9 cellular contexts compared by ENCODE assay signal in genomic region chr13:112711528-112712265, GRCh38. TPM values are rescaled to one million over a fixed set of nuclear protein-coding genes. Genes with fewer than 3 reads are reported as not detected.
DNase-seq lines count a peak whose midpoint lies in the region; ATAC-seq and TF ChIP-seq lines count a peak whose summit lies in the region.
"Had no signal": no experiment of that assay in that cellular context is flagged by ENCODE, and none has a peak within 500 bp of the region (broad histone marks: within the 10 kb centered on the region; RNA-seq: fewer than 3 reads in every experiment).

No MANE protein-coding gene starts in this region.

- intact Hi-C loops in HCT116 (cut with micrococcal nuclease): loop anchor here (1.0 to 2.0 kb wide), 2 partner anchors 12 to 21 kb away; partner anchors contain the start of gene ATP11A

- CTCF ChIA-PET in HCT116 (lab: Charles Lee): no interaction called here

- H2AFZ ChIP-seq in HCT116 (ENCODE audit: low read depth, low read length, poor library complexity, severe bottlenecking): no peak overlapping the region

- peak overlapping the region; percentile 59 for H3K9ac ChIP-seq in HCT116 (ENCODE audit: low read length)
- H3K9ac ChIP-seq in stomach smooth muscle (ENCODE audit: low read length in 2 of 2): peak overlapping the region; percentile 62 to 68

- H3K27ac ChIP-seq in HCT116 (ENCODE audit: low read depth, low read length) (peak overlapping the region; percentile 87), coronary artery (peak overlapping the region; percentile 66 to 90), stomach smooth muscle (ENCODE audit: low read length) (peak overlapping the region; percentile 95)
- H3K27ac ChIP-seq in effector memory CD4-positive, alpha-beta T cell (ENCODE audit: insufficient read depth, low read length, poor library complexity, severe bottlenecking): no peak overlapping the region
- H3K27ac ChIP-seq: 22Rv1 had no signal

- no peaks in the 10 kb centered on the region for H4K20me1 ChIP-seq in HCT116 (ENCODE audit: insufficient read depth)

- TF ChIP-seq CTCF in HCT116 (IDR thresholded peaks at IDR 0.05 in 2 of 3, conservative IDR thresholded peaks at IDR 0.05 in 1 of 3; ENCODE audit: borderline replicate concordance in 1 of 3, insufficient read depth in 1 of 3, low read depth in 2 of 3, low read length in 2 of 3) (peak in 1 of 3 experiments; percentile 31; a peak in 2 of 6 replicates), coronary artery (IDR thresholded peaks at IDR 0.05) (no peak)

- H3K27me3 ChIP-seq in HCT116 (ENCODE audit: insufficient read depth, low read length): no peaks in the 10 kb centered on the region
- H3K27me3 ChIP-seq in stomach smooth muscle (ENCODE audit: control insufficient read depth in 1 of 2, insufficient read depth in 2 of 2, low read length in 2 of 2): no peaks in the 10 kb centered on the region
- H3K27me3 ChIP-seq in effector memory CD4-positive, alpha-beta T cell (replicated peaks; ENCODE audit: control insufficient read depth, insufficient read depth, low read length, poor library complexity, severe bottlenecking): no peaks in the 10 kb centered on the region

- H3K4me1 ChIP-seq in HCT116 (ENCODE audit: control insufficient read depth in 1 of 2, insufficient read depth in 2 of 2, low read length in 2 of 2): peaks cover 51 to 55% of the 10 kb centered on the region in 2 experiments
- H3K4me1 ChIP-seq in stomach smooth muscle (ENCODE audit: control insufficient read depth, insufficient read depth, low read length): peaks cover 33% of the 10 kb centered on the region
- no peaks in the 10 kb centered on the region for H3K4me1 ChIP-seq in effector memory CD4-positive, alpha-beta T cell (ENCODE audit: control insufficient read depth, insufficient read depth, low read length, poor library complexity, severe bottlenecking)

- peak; percentile 49 for DNase-seq in DMS153 (lab: John Stamatoyannopoulos, UW)
- no peak for DNase-seq in DMS153 treated with DMSO at 0.1 percent for 48 hours (lab: John Stamatoyannopoulos, UW; ENCODE audit: unreplicated experiment)
- peak; percentile 85 for DNase-seq in HCT116 (ENCODE audit: low read depth, low spot score)
- DNase-seq in NCI-H526 (lab: John Stamatoyannopoulos, UW): peak; percentile 50 to 64
- DNase-seq in coronary artery (ENCODE audit: low spot score): peak; percentile 92
- DNase-seq in left lobe of liver (ENCODE audit: low spot score): peak; percentile 70
- no peak for DNase-seq in effector memory CD4-positive, alpha-beta T cell

- ATAC-seq in HCT116 (peak; percentile 97), left lobe of liver (peak; percentile 86)

- POLR2A ChIA-PET in HCT116 (lab: Charles Lee): no interaction called here

- peak overlapping the region; percentile 86 for H3K4me2 ChIP-seq in HCT116 (ENCODE audit: low read length)

- peaks cover 73% of the 10 kb centered on the region for H3K79me2 ChIP-seq in HCT116 (ENCODE audit: insufficient read depth, low read length)

- RAD21 ChIA-PET in HCT116 (lab: Charles Lee; ENCODE audit: low non-redundant PET in 1 of 2, low total read pairs in 2 of 2, uncharacterized antibody in 2 of 2, unreplicated experiment in 2 of 2): no interaction called here

- H3K36me3 ChIP-seq in HCT116 (ENCODE audit: control insufficient read depth in 1 of 2, insufficient read depth in 2 of 2, low read length in 2 of 2): no peaks in the 10 kb centered on the region; a peak in 1 of 4 replicates
- no peaks in the 10 kb centered on the region for H3K36me3 ChIP-seq in stomach smooth muscle (ENCODE audit: control insufficient read depth in 2 of 2, insufficient read depth in 2 of 2, low read length in 2 of 2)
- H3K36me3 ChIP-seq in effector memory CD4-positive, alpha-beta T cell (ENCODE audit: control insufficient read depth, insufficient read depth, low read length): no peaks in the 10 kb centered on the region

- H3K9me2 ChIP-seq in HCT116 (ENCODE audit: insufficient read depth): no peaks in the 10 kb centered on the region

- TF ChIP-seq RAD21 in HCT116 (IDR thresholded peaks at IDR 0.05; ENCODE audit: low read depth): no peak

- BruUV-seq in HCT116 (replicated peaks; lab: Mats Ljungman, UMichigan): no TSS peak

- H3K9me3 ChIP-seq in HCT116 (ENCODE audit: control insufficient read depth in 1 of 2, insufficient read depth in 1 of 2, low read depth in 1 of 2, low read length in 2 of 2) (no peaks in the 10 kb centered on the region), stomach smooth muscle (ENCODE audit: control insufficient read depth in 2 of 2, low read length in 2 of 2) (peaks cover 0 to 7% of the 10 kb centered on the region in 2 donors)
- no peaks in the 10 kb centered on the region for H3K9me3 ChIP-seq in effector memory CD4-positive, alpha-beta T cell (ENCODE audit: control insufficient read depth, low read length)

- H3K4me3 ChIP-seq in HCT116 (replicated peaks in 1 of 2; ENCODE audit: low read depth in 1 of 2, low read length in 2 of 2): peak overlapping the region; percentile 31 to 49
- peak overlapping the region; percentile 60 for H3K4me3 ChIP-seq in coronary artery
- peak overlapping the region; percentile 45 to 60 for H3K4me3 ChIP-seq in stomach smooth muscle (ENCODE audit: low read length in 2 of 2)
- H3K4me3 ChIP-seq in effector memory CD4-positive, alpha-beta T cell (ENCODE audit: insufficient read depth, low read depth, low read length, poor library complexity, severe bottlenecking): no peak overlapping the region

- TF ChIP-seq POLR2A in HCT116 (IDR thresholded peaks at IDR 0.05; ENCODE audit: borderline replicate concordance, extremely low read depth, insufficient read depth, insufficient read length): no peak

TF ChIP-seq in HCT116, 20 proteins besides CTCF, POLR2A, EP300 and RAD21:
- TF ChIP-seq POLR2AphosphoS5 (IDR thresholded peaks at IDR 0.05; ENCODE audit: low read depth, low read length): 0 out of 2 replicates have a peak, but pooled peaks have one; percentile 36
- TF ChIP-seq CEBPB (IDR thresholded peaks at IDR 0.05; ENCODE audit: low read depth): no peak

RNA-seq across cellular contexts. Expression of gene ATP11A, which starts 21.9 kb away (rescaled TPM):
- total RNA-seq in HCT116 (2021; ENCODE audit: unreplicated experiment) (80.4 TPM), left lobe of liver (36.0 TPM)
- polyA plus RNA-seq in HCT116 (2012): 31.7 and 37.4 TPM in 2 replicates

Comparison
In these comparisons a context has a peak if more than half of its experiments do, and no peak if none do; other contexts are left out.
1. DNase-seq: peak in DMS153 (single experiment), HCT116 (single experiment), NCI-H526 (2 of 2), coronary artery (single experiment) and left lobe of liver (single experiment); none in DMS153 treated with DMSO at 0.1 percent for 48 hours (single experiment) and effector memory CD4-positive, alpha-beta T cell (0 of 3).